ENCODE assay signal across 23 cellular contexts in the genomic region with DNA sequence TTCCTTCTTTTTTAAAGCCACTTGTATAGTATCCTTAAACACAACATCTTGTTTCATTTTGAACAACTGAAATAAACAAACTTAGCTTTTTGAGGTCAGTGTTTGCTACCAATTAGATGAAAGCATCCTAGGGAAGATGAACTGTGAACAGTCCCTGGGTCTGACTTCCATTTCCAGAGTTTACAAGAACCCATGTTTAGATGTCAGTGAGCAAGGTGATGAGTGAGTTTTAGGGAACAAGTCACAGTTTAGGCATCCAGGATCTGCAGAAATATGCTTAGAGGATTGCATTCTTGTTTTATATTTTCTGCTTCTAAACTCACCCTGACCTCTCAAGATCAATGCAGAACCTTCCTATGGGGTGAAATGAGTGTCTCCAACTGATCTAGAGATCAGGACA. TPM values are rescaled to one million over a fixed set of nuclear protein-coding genes. Genes with fewer than 3 reads are reported as not detected.
DNase-seq lines count a peak whose midpoint lies in the region; ATAC-seq, FAIRE-seq and TF ChIP-seq lines count a peak whose summit lies in the region.
"Had no signal": no experiment of that assay in that cellular context is flagged by ENCODE, and none has a peak within 500 bp of the region (broad histone marks: within the 10 kb centered on the region; RNA-seq: fewer than 3 reads in every experiment).

No MANE protein-coding gene starts in this region.

- H4K91ac ChIP-seq in mesenchymal stem cell (ENCODE audit: low read length) = no peak overlapping the region

- H3K4me3 ChIP-seq in HepG2 (replicated peaks in 1 of 3; ENCODE audit: insufficient read depth in 1 of 3, low read depth in 2 of 3, low read length in 3 of 3) (no peak overlapping the region), right lobe of liver (no peak overlapping the region), fibroblast of mammary gland (ENCODE audit: control insufficient read depth, low read depth, low read length) (no peak overlapping the region), mesenchymal stem cell (ENCODE audit: insufficient read depth in 1 of 2, low read depth in 1 of 2, low read length in 2 of 2) (no peak overlapping the region), upper lobe of right lung (no peak overlapping the region)
- H3K4me3 ChIP-seq: A549, GM23248 had no signal

- H3K9ac ChIP-seq in HepG2 (ENCODE audit: insufficient read depth, low read depth, low read length) (no peak overlapping the region), mesenchymal stem cell (ENCODE audit: low read length) (no peak overlapping the region)
- H3K9ac ChIP-seq: GM23248 had no signal

- no peak overlapping the region for H4K8ac ChIP-seq in mesenchymal stem cell (ENCODE audit: low read length)

- TSS peak; percentile 16 for BruUV-seq in HepG2 (replicated peaks; lab: Mats Ljungman, UMichigan)

- no peak for TF ChIP-seq POLR2A in HepG2 (IDR thresholded peaks at IDR 0.05; ENCODE audit: insufficient read depth in 1 of 2, low read depth in 2 of 2, low read length in 2 of 2)
- no peak for TF ChIP-seq POLR2A in right lobe of liver (IDR thresholded peaks at IDR 0.05)
- TF ChIP-seq POLR2A in GM12891 (IDR thresholded peaks at IDR 0.05; ENCODE audit: low read depth, low read length) = peak; percentile 20; the same call in 1 of the 2 replicates

- H2BK15ac ChIP-seq in mesenchymal stem cell (ENCODE audit: low read depth, poor library complexity, severe bottlenecking) = no peak overlapping the region

- H3K27ac ChIP-seq in HepG2 (ENCODE audit: extremely low read length, insufficient read depth, low read length) (no peak overlapping the region), right lobe of liver (no peak overlapping the region), mesenchymal stem cell (ENCODE audit: low read length, poor library complexity, severe bottlenecking) (no peak overlapping the region), upper lobe of right lung (no peak overlapping the region)
- H3K27ac ChIP-seq: 22Rv1, A549, C4-2B, GM23248, HL-60 had no signal

- TF ChIP-seq EP300 in HepG2 (IDR thresholded peaks at IDR 0.05; ENCODE audit: low read depth in 2 of 2, low read length in 2 of 2) (no peak), HepG2 (CRISPR knock-in tag; IDR thresholded peaks at IDR 0.05; ENCODE audit: borderline replicate concordance) (no peak)

- no peak overlapping the region for H3K23ac ChIP-seq in mesenchymal stem cell (ENCODE audit: low read length in 2 of 2)

- H3K4me1 ChIP-seq in HepG2 (ENCODE audit: insufficient read depth, low read length) (no peaks in the 10 kb centered on the region), right lobe of liver (no peaks in the 10 kb centered on the region), mesenchymal stem cell (ENCODE audit: control insufficient read depth, insufficient read depth, low read depth, low read length) (no peaks in the 10 kb centered on the region), upper lobe of right lung (no peaks in the 10 kb centered on the region)
- H3K4me1 ChIP-seq: A549, BE2C, Caco-2 had no signal

- no peaks in the 10 kb centered on the region for H3K79me2 ChIP-seq in HepG2 (ENCODE audit: insufficient read depth, low read length)

- CTCF ChIA-PET in HepG2 (lab: Yijun Ruan, JAX; ENCODE audit: low intra/inter-chr PET ratio, low total read pairs) = no interaction called here

- no peak overlapping the region for H2BK5ac ChIP-seq in mesenchymal stem cell (ENCODE audit: low read depth, low read length, poor library complexity, severe bottlenecking)

- POLR2A ChIA-PET in HepG2 (lab: Yijun Ruan, JAX) = no interaction called here

- ATAC-seq in HepG2 = no peak; the same call in 2 of the 3 replicates
- ATAC-seq in right lobe of liver = no peak
- ATAC-seq in upper lobe of right lung = no peak
- no peak for ATAC-seq in GM18858 (IDR thresholded peaks at IDR 0.05; ENCODE audit: unreplicated experiment)
- no peak for ATAC-seq in HG02885 (IDR thresholded peaks at IDR 0.05; ENCODE audit: poor library complexity, unreplicated experiment)
- ATAC-seq: A549 had no signal

- H4K20me1 ChIP-seq in HepG2 (ENCODE audit: insufficient read depth, low read length) = no peaks in the 10 kb centered on the region

- H2BK120ac ChIP-seq in mesenchymal stem cell (ENCODE audit: low read depth, low read length) = no peak overlapping the region

- in situ Hi-C loops in HepG2 (cut with HindIII; ENCODE audit: extremely low pct_ligation_motif_present, low pct_unique_long_range_greater_than_20kb) = no loop called here

- H2AFZ ChIP-seq in HepG2 (ENCODE audit: low read length) (no peak overlapping the region), mesenchymal stem cell (ENCODE audit: low read depth, low read length) (no peak overlapping the region)
- H2AFZ ChIP-seq: GM23248 had no signal

- FAIRE-seq in HepG2 (lab: Jason Lieb, UNC) (no peak), GM12891 (lab: Jason Lieb, UNC) (no peak)
- FAIRE-seq: A549, D721Med had no signal

- H3K14ac ChIP-seq in mesenchymal stem cell (ENCODE audit: low read length in 2 of 2) = no peak overlapping the region

- H3K36me3 ChIP-seq in HepG2 (replicated peaks in 1 of 2; ENCODE audit: control insufficient read depth in 1 of 2, insufficient read depth in 2 of 2, low read length in 2 of 2) (peaks cover 0 to 19% of the 10 kb centered on the region in 2 experiments; a peak in 2 of 5 replicates), right lobe of liver (peaks cover 0 to 20% (median 10%) of the 10 kb centered on the region in 4 donors), mesenchymal stem cell (ENCODE audit: control insufficient read depth in 1 of 2, insufficient read depth in 2 of 2, low read depth in 1 of 2, low read length in 2 of 2) (peaks cover 9 to 39% of the 10 kb centered on the region in 2 experiments), upper lobe of right lung (peaks cover 25% of the 10 kb centered on the region)

- no peak overlapping the region for H3K4ac ChIP-seq in mesenchymal stem cell (ENCODE audit: low read depth in 1 of 2, low read length in 2 of 2)

- intact Hi-C loops in HepG2 (cut with micrococcal nuclease; ENCODE audit: unreplicated experiment) = no loop called here
- intact Hi-C loops in right lobe of liver (cut with DNase I) = no loop called here
- intact Hi-C loops in upper lobe of right lung (cut with DNase I) = no loop called here

- TF ChIP-seq CTCF in HepG2 (CRISPR knock-in tag; IDR thresholded peaks at IDR 0.05) = no peak
- TF ChIP-seq CTCF in right lobe of liver (IDR thresholded peaks at IDR 0.05) = no peak
- TF ChIP-seq CTCF in fibroblast of mammary gland (conservative IDR thresholded peaks at IDR 0.05; ENCODE audit: control insufficient read depth, insufficient read depth, low read depth, low read length) = no peak
- no peak for TF ChIP-seq CTCF in upper lobe of right lung (IDR thresholded peaks at IDR 0.05)

- H3K9me3 ChIP-seq in HepG2 (ENCODE audit: low read length) = no peaks in the 10 kb centered on the region
- H3K9me3 ChIP-seq in right lobe of liver = no peaks in the 10 kb centered on the region
- H3K9me3 ChIP-seq in mesenchymal stem cell (ENCODE audit: control insufficient read depth, low read length) = no peaks in the 10 kb centered on the region
- no peaks in the 10 kb centered on the region for H3K9me3 ChIP-seq in upper lobe of right lung
- H3K9me3 ChIP-seq: BE2C, Caco-2 had no signal

- DNase-seq in HepG2 (ENCODE audit: low spot score) (no peak), right lobe of liver (no peak), GM12891 (ENCODE audit: insufficient read length, low spot score) (no peak), fibroblast of mammary gland (ENCODE audit: low read depth) (peak; percentile 7), mesenchymal stem cell (peak; percentile 10), upper lobe of right lung (no peak)
- DNase-seq: BE2C; Caco-2; CD4-positive, alpha-beta T cell; GF-D8; GM23248; HCEC 1CT; KBM-7 had no signal

- no peak overlapping the region for H2AK5ac ChIP-seq in mesenchymal stem cell (ENCODE audit: low read length, severe bottlenecking)

- H3K27me3 ChIP-seq in HepG2 (ENCODE audit: control insufficient read depth in 1 of 2, insufficient read depth in 2 of 2, low read length in 2 of 2) = no peaks in the 10 kb centered on the region
- H3K27me3 ChIP-seq in right lobe of liver = no peaks in the 10 kb centered on the region
- no peaks in the 10 kb centered on the region for H3K27me3 ChIP-seq in mesenchymal stem cell (ENCODE audit: control insufficient read depth in 1 of 2, insufficient read depth in 1 of 2, low read length in 2 of 2)
- no peaks in the 10 kb centered on the region for H3K27me3 ChIP-seq in upper lobe of right lung
- H3K27me3 ChIP-seq: BE2C had no signal

- TF ChIP-seq RAD21 in HepG2 (CRISPR knock-in tag; IDR thresholded peaks at IDR 0.05) = no peak

- H3K4me2 ChIP-seq in HepG2 (ENCODE audit: low read depth, low read length) (no peak overlapping the region), mesenchymal stem cell (ENCODE audit: low read length, poor library complexity, severe bottlenecking) (no peak overlapping the region)
- H3K4me2 ChIP-seq: A549 had no signal

- no peak overlapping the region for H3K18ac ChIP-seq in mesenchymal stem cell (ENCODE audit: low read depth in 1 of 2, low read length in 2 of 2)

- no peak overlapping the region for H2BK12ac ChIP-seq in mesenchymal stem cell (ENCODE audit: low read length in 2 of 2)

- no peaks in the 10 kb centered on the region for H3K79me1 ChIP-seq in mesenchymal stem cell (replicated peaks; ENCODE audit: low read length, poor library complexity, severe bottlenecking)

RNA-seq across cellular contexts. Expression of a gene that starts 3.0 kb away (rescaled TPM):
- total RNA-seq in HepG2 (2016; rRNA removed; fragmentation: Illumina TruSeq; extraction: Trizol) (not detected in 2 replicates), right lobe of liver (not detected), upper lobe of right lung (not detected)
- not detected in 2 replicates for total RNA-seq in HepG2 (2016; cell fraction: cytosol; rRNA removed; fragmentation: Illumina TruSeq; extraction: Trizol; ENCODE audit: low read depth)
- not detected in 2 replicates for total RNA-seq in HepG2 (2016; cell fraction: insoluble cytoplasmic fraction; rRNA removed; fragmentation: Illumina TruSeq; extraction: Trizol)
- total RNA-seq in HepG2 (2016; cell fraction: membrane; rRNA removed; fragmentation: Illumina TruSeq; extraction: Trizol) = not detected in 2 replicates
- not detected in 2 replicates for total RNA-seq in HepG2 (2016; cell fraction: nucleus; rRNA removed; fragmentation: Illumina TruSeq; extraction: Trizol)
- not detected in 2 replicates for polyA plus RNA-seq in HepG2 (2011; rRNA removed)
- polyA plus RNA-seq in HepG2 (2011; cell fraction: cytosol; rRNA removed) = not detected in 2 replicates
- polyA plus RNA-seq in HepG2 (2011; cell fraction: nucleus; rRNA removed) = not detected in 2 replicates
- not detected in 2 replicates for polyA plus RNA-seq in HepG2 (2012)
- not detected in 2 replicates for polyA plus RNA-seq in HepG2 (2016; cell fraction: cytosol; fragmentation: Illumina TruSeq; extraction: Trizol; ENCODE audit: low read depth)
- polyA plus RNA-seq in HepG2 (2016; cell fraction: insoluble cytoplasmic fraction; fragmentation: Illumina TruSeq; extraction: Trizol; ENCODE audit: low read depth) = not detected in 2 replicates
- not detected in 2 replicates for polyA plus RNA-seq in HepG2 (2016; cell fraction: membrane; fragmentation: Illumina TruSeq; extraction: Trizol; ENCODE audit: low read depth)
- not detected in 2 replicates for polyA plus RNA-seq in HepG2 (2016; cell fraction: nucleus; fragmentation: Illumina TruSeq; extraction: Trizol; ENCODE audit: insufficient read depth, low read depth)
- polyA minus RNA-seq in HepG2 (2011; rRNA and poly(A)+ RNA removed; ENCODE audit: low replicate concordance) = not detected in 2 replicates
- not detected in 2 replicates for polyA minus RNA-seq in HepG2 (2011; cell fraction: cytosol; rRNA and poly(A)+ RNA removed)
- polyA minus RNA-seq in HepG2 (2011; cell fraction: nucleus; rRNA and poly(A)+ RNA removed) = not detected in 2 replicates
- not detected for polyA plus RNA-seq in GM12891 (2012; ENCODE audit: low read depth, missing spikeins)
- polyA plus RNA-seq in mesenchymal stem cell (2013, experiment 1 of 2) = 0.07 TPM
- 0.05 TPM for polyA plus RNA-seq in mesenchymal stem cell (2013, experiment 2 of 2)
- total RNA-seq: Caco-2; CD4-positive, alpha-beta T cell; GM23248; H4; HT1080 had no signal
- polyA plus RNA-seq: A549, GM23248, IgD-negative memory B cell had no signal

RNA-seq across cellular contexts. Expression of a gene that starts 24.1 kb away (rescaled TPM):
- 85.8 and 122 TPM in 2 replicates for total RNA-seq in HepG2 (2016; rRNA removed; fragmentation: Illumina TruSeq; extraction: Trizol)
- total RNA-seq in HepG2 (2016; cell fraction: cytosol; rRNA removed; fragmentation: Illumina TruSeq; extraction: Trizol; ENCODE audit: low read depth) = 15.6 and 17.4 TPM in 2 replicates
- total RNA-seq in HepG2 (2016; cell fraction: insoluble cytoplasmic fraction; rRNA removed; fragmentation: Illumina TruSeq; extraction: Trizol) = 84.4 and 118 TPM in 2 replicates
- 31.8 and 36.3 TPM in 2 replicates for total RNA-seq in HepG2 (2016; cell fraction: membrane; rRNA removed; fragmentation: Illumina TruSeq; extraction: Trizol)
- 69.7 and 73.2 TPM in 2 replicates for total RNA-seq in HepG2 (2016; cell fraction: nucleus; rRNA removed; fragmentation: Illumina TruSeq; extraction: Trizol)
- 15.9 and 21.1 TPM in 2 replicates for polyA plus RNA-seq in HepG2 (2011; rRNA removed)
- 6.1 and 9.5 TPM in 2 replicates for polyA plus RNA-seq in HepG2 (2011; cell fraction: cytosol; rRNA removed)
- polyA plus RNA-seq in HepG2 (2011; cell fraction: nucleus; rRNA removed) = 21.7 and 25.4 TPM in 2 replicates
- 32.5 and 45.9 TPM in 2 replicates for polyA plus RNA-seq in HepG2 (2012)
- 12.9 and 13.2 TPM in 2 replicates for polyA plus RNA-seq in HepG2 (2016; cell fraction: cytosol; fragmentation: Illumina TruSeq; extraction: Trizol; ENCODE audit: low read depth)
- polyA plus RNA-seq in HepG2 (2016; cell fraction: insoluble cytoplasmic fraction; fragmentation: Illumina TruSeq; extraction: Trizol; ENCODE audit: low read depth) = 129 and 141 TPM in 2 replicates
- polyA plus RNA-seq in HepG2 (2016; cell fraction: membrane; fragmentation: Illumina TruSeq; extraction: Trizol; ENCODE audit: low read depth) = 19.2 and 19.9 TPM in 2 replicates
- 128 and 133 TPM in 2 replicates for polyA plus RNA-seq in HepG2 (2016; cell fraction: nucleus; fragmentation: Illumina TruSeq; extraction: Trizol; ENCODE audit: insufficient read depth, low read depth)
- 2.3 and 2.5 TPM in 2 replicates for polyA minus RNA-seq in HepG2 (2011; rRNA and poly(A)+ RNA removed; ENCODE audit: low replicate concordance)
- polyA minus RNA-seq in HepG2 (2011; cell fraction: cytosol; rRNA and poly(A)+ RNA removed) = 8.6 and 9.2 TPM in 2 replicates
- polyA minus RNA-seq in HepG2 (2011; cell fraction: nucleus; rRNA and poly(A)+ RNA removed) = 37.7 and 42.4 TPM in 2 replicates
- 10 to 100 TPM in 4 of 6 experiments, 1 to 10 TPM in 2; 5.7 to 15.1 (median 11.0) TPM for total RNA-seq in right lobe of liver
- polyA plus RNA-seq in GM12891 (2012; ENCODE audit: low read depth, missing spikeins) = 27.2 TPM
- 24.8 TPM for polyA plus RNA-seq in mesenchymal stem cell (2013, experiment 1 of 2)
- polyA plus RNA-seq in mesenchymal stem cell (2013, experiment 2 of 2) = 26.7 TPM
- total RNA-seq in upper lobe of right lung = 25.2 TPM

Comparison
In these comparisons a context has a peak if more than half of its experiments do, and no peak if none do; other contexts are left out.
1. DNase-seq: peak in fibroblast of mammary gland (single experiment) and mesenchymal stem cell (single experiment); none in HepG2 (single experiment), right lobe of liver (0 of 3), GM12891 (single experiment) and upper lobe of right lung (single experiment).